Comparison of ENCODE assay signal across 21 cellular contexts in genomic region chr3:52308308-52308707, GRCh38. TPM values are rescaled to one million over a fixed set of nuclear protein-coding genes. Genes with fewer than 3 reads are reported as not detected.
DNase-seq lines count a peak whose midpoint lies in the region; ATAC-seq, FAIRE-seq and TF ChIP-seq lines count a peak whose summit lies in the region.
"Had no signal": no experiment of that assay in that cellular context is flagged by ENCODE, and none has a peak within 500 bp of the region (broad histone marks: within the 10 kb centered on the region; RNA-seq: fewer than 3 reads in every experiment).

No MANE protein-coding gene starts in this region.

- no peaks in the 10 kb centered on the region for H3K27me3 Mint-ChIP-seq in CD8-positive, alpha-beta T cell (ENCODE audit: low read depth)
- H3K27me3 Mint-ChIP-seq in dendritic cell treated with granulocyte-macrophage colony-stimulating factor and Interleukin-4, amounts not matched to agents 40 ng/mL and 50 ng/mL, for 4 days: peaks cover 46% of the 10 kb centered on the region
- H3K27me3 Mint-ChIP-seq in natural killer cell (ENCODE audit: low read depth in 2 of 2): no peaks in the 10 kb centered on the region
- H3K27me3 Mint-ChIP-seq: activated naive CD4-positive, alpha-beta T cell treated with anti-CD3 and anti-CD28 coated beads, Interleukin-2, amount 10 ng/mL, durations not matched to agents 7 days and 5 days; IgD-negative memory B cell had no signal

- no peaks in the 10 kb centered on the region for H3K9me3 ChIP-seq in BLaER1
- no peaks in the 10 kb centered on the region for H3K9me3 ChIP-seq in CD8-positive, alpha-beta T cell (ENCODE audit: low read length)
- H3K9me3 ChIP-seq: SJSA1, upper lobe of right lung had no signal

- TF ChIP-seq CTCF in CD8-positive, alpha-beta T cell (IDR thresholded peaks at IDR 0.05): no peak
- TF ChIP-seq CTCF in natural killer cell (IDR thresholded peaks at IDR 0.05): no peak

- no peak overlapping the region for H3K4me3 ChIP-seq in BLaER1
- H3K4me3 ChIP-seq in CD8-positive, alpha-beta T cell (ENCODE audit: low read depth, low read length): no peak overlapping the region
- H3K4me3 ChIP-seq: GM23338, SJSA1, upper lobe of right lung had no signal

- peak overlapping the region; percentile 19; the same call in 1 of the 2 replicates for H3K4me2 ChIP-seq in BLaER1
- H3K4me2 ChIP-seq: GM23338 had no signal

- no peak overlapping the region for H3K4me3 Mint-ChIP-seq in CD8-positive, alpha-beta T cell
- H3K4me3 Mint-ChIP-seq in dendritic cell treated with granulocyte-macrophage colony-stimulating factor and Interleukin-4, amounts not matched to agents 40 ng/mL and 50 ng/mL, for 4 days: no peak overlapping the region
- H3K4me3 Mint-ChIP-seq in natural killer cell: peak overlapping the region; percentile 21
- H3K4me3 Mint-ChIP-seq: activated naive CD4-positive, alpha-beta T cell treated with anti-CD3 and anti-CD28 coated beads, Interleukin-2, amount 10 ng/mL, durations not matched to agents 7 days and 5 days; GM23338; IgD-negative memory B cell had no signal

- H3K4me1 Mint-ChIP-seq in CD8-positive, alpha-beta T cell (ENCODE audit: low read depth): peaks cover 43% of the 10 kb centered on the region
- peaks cover 68% of the 10 kb centered on the region for H3K4me1 Mint-ChIP-seq in dendritic cell treated with granulocyte-macrophage colony-stimulating factor and Interleukin-4, amounts not matched to agents 40 ng/mL and 50 ng/mL, for 4 days (ENCODE audit: low read depth)
- peaks cover 44 to 63% of the 10 kb centered on the region in 2 donors for H3K4me1 Mint-ChIP-seq in natural killer cell

- no peaks in the 10 kb centered on the region for H4K20me1 ChIP-seq in BLaER1

- FAIRE-seq in GM19239 (lab: Jason Lieb, UNC): no peak

- peaks cover 23% of the 10 kb centered on the region for H3K36me3 Mint-ChIP-seq in CD8-positive, alpha-beta T cell
- peaks cover 44% of the 10 kb centered on the region for H3K36me3 Mint-ChIP-seq in dendritic cell treated with granulocyte-macrophage colony-stimulating factor and Interleukin-4, amounts not matched to agents 40 ng/mL and 50 ng/mL, for 4 days (ENCODE audit: low read depth)
- no peaks in the 10 kb centered on the region for H3K36me3 Mint-ChIP-seq in natural killer cell

- peak overlapping the region; percentile 52 for H3K27ac Mint-ChIP-seq in CD8-positive, alpha-beta T cell
- H3K27ac Mint-ChIP-seq in dendritic cell treated with granulocyte-macrophage colony-stimulating factor and Interleukin-4, amounts not matched to agents 40 ng/mL and 50 ng/mL, for 4 days: peak overlapping the region; percentile 2
- H3K27ac Mint-ChIP-seq in natural killer cell: peak overlapping the region; percentile 92
- H3K27ac Mint-ChIP-seq: activated naive CD4-positive, alpha-beta T cell treated with anti-CD3 and anti-CD28 coated beads, Interleukin-2, amount 10 ng/mL, durations not matched to agents 7 days and 5 days; GM23338 had no signal

- H3K27me3 ChIP-seq in BLaER1: no peaks in the 10 kb centered on the region
- no peaks in the 10 kb centered on the region for H3K27me3 ChIP-seq in CD8-positive, alpha-beta T cell (ENCODE audit: insufficient read depth, low read length)
- H3K27me3 ChIP-seq: brain microvascular endothelial cell, SJSA1, upper lobe of right lung had no signal

- no peaks in the 10 kb centered on the region for H3K9me3 Mint-ChIP-seq in CD8-positive, alpha-beta T cell
- H3K9me3 Mint-ChIP-seq in dendritic cell treated with granulocyte-macrophage colony-stimulating factor and Interleukin-4, amounts not matched to agents 40 ng/mL and 50 ng/mL, for 4 days: no peaks in the 10 kb centered on the region
- H3K9me3 Mint-ChIP-seq in natural killer cell: no peaks in the 10 kb centered on the region
- H3K9me3 Mint-ChIP-seq: activated naive CD4-positive, alpha-beta T cell treated with anti-CD3 and anti-CD28 coated beads, Interleukin-2, amount 10 ng/mL, durations not matched to agents 7 days and 5 days; GM23338; IgD-negative memory B cell had no signal

- peaks cover 44% of the 10 kb centered on the region for H3K4me1 ChIP-seq in BLaER1
- H3K4me1 ChIP-seq in CD8-positive, alpha-beta T cell (ENCODE audit: insufficient read depth, low read length): peaks cover 28% of the 10 kb centered on the region

- peaks cover 24% of the 10 kb centered on the region for H3K36me3 ChIP-seq in BLaER1
- H3K36me3 ChIP-seq in CD8-positive, alpha-beta T cell (ENCODE audit: insufficient read depth, low read length): peaks cover 5% of the 10 kb centered on the region
- H3K36me3 ChIP-seq: brain microvascular endothelial cell, SJSA1, upper lobe of right lung had no signal

- no peak for ATAC-seq in CD8-positive, alpha-beta T cell
- ATAC-seq in natural killer cell: no peak
- ATAC-seq: GM23338, upper lobe of right lung had no signal

- CTCF ChIA-PET in CD8-positive, alpha-beta T cell (lab: Charles Lee): interaction anchor here (2.0 to 3.0 kb wide), 2 partner anchors 31 to 76 kb away, joined by 5 to 21 read pairs; no protein-coding TSS in a partner anchor

- DNase-seq in CD8-positive, alpha-beta T cell: no peak
- DNase-seq in natural killer cell (no peak), GM19239 (ENCODE audit: insufficient read length, low spot score) (no peak), kidney tubule cell (ENCODE audit: low spot score) (no peak), SHP77 (lab: John Stamatoyannopoulos, UW) (no peak), cardiac septum (ENCODE audit: low spot score) (no peak)
- DNase-seq: activated CD8-positive, alpha-beta memory T cell treated with anti-CD3 and anti-CD28 coated beads, Interleukin-2, amount 50 U/mL, for 4 hours; activated naive CD4-positive, alpha-beta T cell treated with anti-CD3 and anti-CD28 coated beads, Interleukin-2, amount 10 ng/mL, durations not matched to agents 7 days and 5 days; amniotic stem cell; brain microvascular endothelial cell; hippocampal formation; NCI-H446; occipital lobe; stimulated activated CD4-positive, alpha-beta T cell treated with anti-CD3 and anti-CD28 coated beads, Interleukin-4, amount 100 ng/mL, for 24 hours; T-helper 1 cell; upper lobe of right lung had no signal

- intact Hi-C loops in CD8-positive, alpha-beta T cell (cut with DNase I, micrococcal nuclease): no loop called here
- intact Hi-C loops in dendritic cell treated with granulocyte-macrophage colony-stimulating factor and Interleukin-4, amounts not matched to agents 40 ng/mL and 50 ng/mL, for 4 days (cut with micrococcal nuclease): no loop called here
- intact Hi-C loops in natural killer cell (cut with micrococcal nuclease) (no loop called here), cardiac septum (cut with DNase I) (no loop called here)

- POLR2A ChIA-PET in CD8-positive, alpha-beta T cell (lab: Charles Lee): interaction anchor here (1.2 kb wide), 1 partner anchor 11 kb away, joined by 3 read pairs; no protein-coding TSS in a partner anchor

- no peak overlapping the region for H3K9ac ChIP-seq in BLaER1

- H3K27ac ChIP-seq in BLaER1: no peak overlapping the region
- H3K27ac ChIP-seq in CD8-positive, alpha-beta T cell (ENCODE audit: low read depth, low read length): no peak overlapping the region
- H3K27ac ChIP-seq: brain microvascular endothelial cell, SJSA1, upper lobe of right lung had no signal

RNA-seq across cellular contexts. Expression of gene DNAH1, which starts 7.8 kb away (rescaled TPM):
- 10 to 100 TPM; 42.2 to 45.5 TPM for total RNA-seq in CD8-positive, alpha-beta T cell
- total RNA-seq in natural killer cell: 10 to 100 TPM; 72.3 to 81.7 (median 74.2) TPM
- 4.2 TPM for total RNA-seq in cardiac septum

RNA-seq across cellular contexts. Expression of gene GLYCTK, which starts 20.7 kb away (rescaled TPM):
- 10 to 100 TPM; 27.1 to 28.1 TPM for total RNA-seq in CD8-positive, alpha-beta T cell
- 10 to 100 TPM; 43.3 to 60.8 (median 45.2) TPM for total RNA-seq in natural killer cell
- total RNA-seq in cardiac septum: 6.4 TPM

RNA-seq across cellular contexts. Expression of gene WDR82, which starts 29.9 kb away (rescaled TPM):
- total RNA-seq in CD8-positive, alpha-beta T cell: 100 to 1,000 TPM; 115 to 117 TPM
- total RNA-seq in natural killer cell (100 to 1,000 TPM; 108 to 131 (median 109) TPM), cardiac septum (69.7 TPM)

Comparison
In these comparisons a context has a peak if more than half of its experiments do, and no peak if none do; other contexts are left out.
1. H3K27ac Mint-ChIP-seq: peak in every context shown above with its lines; median percentile 92 in natural killer cell; 52 in CD8-positive, alpha-beta T cell; 2 in dendritic cell treated with granulocyte-macrophage colony-stimulating factor and Interleukin-4, amounts not matched to agents 40 ng/mL and 50 ng/mL, for 4 days.